ENCODE assay signal across 15 cellular contexts in the genomic region with DNA sequence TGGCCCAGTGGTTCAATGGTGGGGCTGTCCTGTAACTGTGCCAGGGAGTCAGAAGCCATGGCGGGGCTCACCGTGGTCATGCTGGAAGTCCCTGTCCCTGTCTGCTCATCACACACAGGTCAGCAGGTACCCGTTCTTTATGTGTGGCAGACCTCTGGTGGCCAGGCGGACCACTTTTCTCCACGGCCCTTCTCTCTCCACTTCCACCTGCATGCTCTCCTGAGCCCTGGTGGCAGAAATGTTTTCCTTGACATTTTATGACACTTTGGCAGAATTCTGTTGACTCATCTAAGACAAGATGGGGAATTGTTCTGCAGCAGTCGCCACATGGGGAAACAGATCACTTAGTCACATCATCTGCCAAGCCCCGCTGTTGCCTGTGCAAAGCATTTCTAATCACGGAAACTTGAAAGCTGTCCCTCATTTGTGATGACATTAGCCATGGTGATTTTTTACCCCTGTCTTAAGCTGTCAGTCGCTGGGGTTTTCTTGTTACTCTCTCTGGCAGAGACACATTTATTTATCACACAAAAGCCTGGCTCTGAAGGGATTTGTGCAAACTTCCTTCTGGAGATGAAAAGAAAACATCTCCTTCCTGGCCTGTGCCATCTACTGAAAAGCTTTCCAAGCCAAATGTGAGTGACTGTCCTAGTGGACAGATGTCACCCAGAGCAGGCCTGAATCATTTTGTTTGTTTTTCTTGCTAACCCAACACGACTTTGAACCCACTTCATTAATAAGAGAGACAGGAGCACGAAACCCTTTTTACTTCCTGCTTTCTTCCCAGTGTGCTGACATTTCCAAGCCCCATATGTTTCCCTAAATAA. TPM values are rescaled to one million over a fixed set of nuclear protein-coding genes. Genes with fewer than 3 reads are reported as not detected.
DNase-seq lines count a peak whose midpoint lies in the region; ATAC-seq and TF ChIP-seq lines count a peak whose summit lies in the region.
"Had no signal": no experiment of that assay in that cellular context is flagged by ENCODE, and none has a peak within 500 bp of the region (broad histone marks: within the 10 kb centered on the region; RNA-seq: fewer than 3 reads in every experiment).

No MANE protein-coding gene starts in this region.

- H3K4me3 ChIP-seq in NB4 (ENCODE audit: low read depth, low read length) = no peak overlapping the region
- H3K4me3 ChIP-seq in neural cell (ENCODE audit: low read length) = no peak overlapping the region
- H3K4me3 ChIP-seq: HAP-1, thyroid gland had no signal

- H3K36me3 Mint-ChIP-seq in effector memory CD8-positive, alpha-beta T cell (ENCODE audit: insufficient read depth) = peaks cover 3% of the 10 kb centered on the region
- H3K36me3 Mint-ChIP-seq in activated T-helper 2 cell treated with anti-CD3 and anti-CD28 coated beads, Interferon-gamma antibody, Interleukin-2, Interleukin-4, amounts not matched to agents 10 μg/mL and 5 μg/mL and 100 μg/mL, durations not matched to agents 14 hours and 24 hours and 36 hours (ENCODE audit: low read depth) = peaks cover 7% of the 10 kb centered on the region

- ATAC-seq in effector memory CD8-positive, alpha-beta T cell (replicated peaks) = no peak

- H3F3A ChIP-seq in neural cell (ENCODE audit: insufficient read depth, low read length, poor library complexity, severe bottlenecking) = no peaks in the 10 kb centered on the region

- H3K4me2 ChIP-seq in neural cell (ENCODE audit: low read length) = no peak overlapping the region

- H3K36me3 ChIP-seq in neural cell (ENCODE audit: insufficient read depth, low read length) = no peaks in the 10 kb centered on the region
- H3K36me3 ChIP-seq: HAP-1, thyroid gland had no signal

- no peak overlapping the region for H2AFZ ChIP-seq in neural cell (ENCODE audit: low read depth, low read length)
- H2AFZ ChIP-seq: parathyroid adenoma had no signal

- peak overlapping the region; percentile 43 for H3K27ac ChIP-seq in neural cell (ENCODE audit: low read length)
- H3K27ac ChIP-seq: parathyroid adenoma, RWPE1, thyroid gland had no signal

- TF ChIP-seq CTCF in NB4 (IDR thresholded peaks at IDR 0.05; ENCODE audit: low read depth, low read length) = no peak
- TF ChIP-seq CTCF in neural cell (IDR thresholded peaks at IDR 0.05; ENCODE audit: poor library complexity, severe bottlenecking) = peak; percentile 40

- no peak overlapping the region for H3K9ac ChIP-seq in neural cell (ENCODE audit: low read length)
- H3K9ac ChIP-seq: parathyroid adenoma had no signal

- no peaks in the 10 kb centered on the region for H3K9me2 ChIP-seq in neural cell (ENCODE audit: insufficient read depth, low read length)

- no peaks in the 10 kb centered on the region for H4K20me1 ChIP-seq in neural cell (ENCODE audit: insufficient read depth)

- H3K79me2 ChIP-seq in neural cell (replicated peaks; ENCODE audit: insufficient read depth, low read length) = no peaks in the 10 kb centered on the region
- H3K79me2 ChIP-seq: parathyroid adenoma had no signal

- no peaks in the 10 kb centered on the region for H3K9me3 ChIP-seq in neural cell (ENCODE audit: low read length)
- H3K9me3 ChIP-seq: HAP-1, thyroid gland had no signal

- no peak for TF ChIP-seq POLR2A in NB4 (IDR thresholded peaks at IDR 0.05; ENCODE audit: extremely low read depth, insufficient read length)

- H3K4me1 Mint-ChIP-seq in effector memory CD8-positive, alpha-beta T cell (ENCODE audit: low read depth in 2 of 2) = peaks cover 12 to 17% of the 10 kb centered on the region in 2 donors
- H3K4me1 Mint-ChIP-seq in activated T-helper 2 cell treated with anti-CD3 and anti-CD28 coated beads, Interferon-gamma antibody, Interleukin-2, Interleukin-4, amounts not matched to agents 10 μg/mL and 5 μg/mL and 100 μg/mL, durations not matched to agents 14 hours and 24 hours and 36 hours (ENCODE audit: low read depth) = peaks cover 11% of the 10 kb centered on the region

- H3K27ac Mint-ChIP-seq in effector memory CD8-positive, alpha-beta T cell = peak overlapping the region in 1 of 2 donors; percentile 64
- no peak overlapping the region for H3K27ac Mint-ChIP-seq in activated T-helper 2 cell treated with anti-CD3 and anti-CD28 coated beads, Interferon-gamma antibody, Interleukin-2, Interleukin-4, amounts not matched to agents 10 μg/mL and 5 μg/mL and 100 μg/mL, durations not matched to agents 14 hours and 24 hours and 36 hours
- H3K27ac Mint-ChIP-seq: activated CD4-positive, alpha-beta T cell treated with anti-CD3 and anti-CD28 coated beads, Interleukin-2, amount 10 ng/mL, durations not matched to agents 24 days and 14 days had no signal

- H3K4me3 Mint-ChIP-seq in effector memory CD8-positive, alpha-beta T cell = peak overlapping the region; percentile 51 to 58
- no peak overlapping the region for H3K4me3 Mint-ChIP-seq in activated T-helper 2 cell treated with anti-CD3 and anti-CD28 coated beads, Interferon-gamma antibody, Interleukin-2, Interleukin-4, amounts not matched to agents 10 μg/mL and 5 μg/mL and 100 μg/mL, durations not matched to agents 14 hours and 24 hours and 36 hours (ENCODE audit: low read depth)
- H3K4me3 Mint-ChIP-seq: activated CD4-positive, alpha-beta T cell treated with anti-CD3 and anti-CD28 coated beads, Interleukin-2, amount 10 ng/mL, durations not matched to agents 24 days and 14 days had no signal

- TF ChIP-seq RAD21 in neural cell (conservative IDR thresholded peaks at IDR 0.05) = no peak

- DNase-seq in DMS53 treated with DMSO at 0.1 percent for 48 hours (lab: John Stamatoyannopoulos, UW; ENCODE audit: unreplicated experiment) (peak; percentile 99), NB4 (ENCODE audit: low read depth) (peak; percentile 39), kidney glomerular epithelial cell (lab: John Stamatoyannopoulos, UW) (no peak), SKM-1 (lab: John Stamatoyannopoulos, UW; ENCODE audit: unreplicated experiment) (no peak), NCI-H1694 (lab: John Stamatoyannopoulos, UW) (no peak)
- no peak for DNase-seq in effector memory CD8-positive, alpha-beta T cell
- no peak for DNase-seq in activated T-helper 2 cell treated with anti-CD3 and anti-CD28 coated beads, Interferon-gamma antibody, Interleukin-2, Interleukin-4, amounts not matched to agents 10 μg/mL and 5 μg/mL and 100 μg/mL, durations not matched to agents 14 hours and 24 hours and 36 hours (ENCODE audit: low spot score)
- DNase-seq: activated CD4-positive, alpha-beta T cell treated with anti-CD3 and anti-CD28 coated beads, Interleukin-2, amount 10 ng/mL, durations not matched to agents 24 days and 14 days; effector memory CD4-positive, alpha-beta T cell; NCI-H1417; thyroid gland had no signal

- no peaks in the 10 kb centered on the region for H3K27me3 Mint-ChIP-seq in effector memory CD8-positive, alpha-beta T cell
- H3K27me3 Mint-ChIP-seq in activated T-helper 2 cell treated with anti-CD3 and anti-CD28 coated beads, Interferon-gamma antibody, Interleukin-2, Interleukin-4, amounts not matched to agents 10 μg/mL and 5 μg/mL and 100 μg/mL, durations not matched to agents 14 hours and 24 hours and 36 hours (ENCODE audit: low read depth) = no peaks in the 10 kb centered on the region

- peak; percentile 99 for TF ChIP-seq EP300 in neural cell (conservative IDR thresholded peaks at IDR 0.05; ENCODE audit: poor library complexity, severe bottlenecking)

- intact Hi-C loops in activated T-helper 2 cell treated with anti-CD3 and anti-CD28 coated beads, Interferon-gamma antibody, Interleukin-2, Interleukin-4, amounts not matched to agents 10 μg/mL and 5 μg/mL and 100 μg/mL, durations not matched to agents 14 hours and 24 hours and 36 hours (cut with micrococcal nuclease) = no loop called here

- H3K9me3 Mint-ChIP-seq in effector memory CD8-positive, alpha-beta T cell = peaks cover 2 to 8% of the 10 kb centered on the region in 2 donors
- peaks cover 30% of the 10 kb centered on the region for H3K9me3 Mint-ChIP-seq in activated T-helper 2 cell treated with anti-CD3 and anti-CD28 coated beads, Interferon-gamma antibody, Interleukin-2, Interleukin-4, amounts not matched to agents 10 μg/mL and 5 μg/mL and 100 μg/mL, durations not matched to agents 14 hours and 24 hours and 36 hours

- H3K27me3 ChIP-seq in neural cell (ENCODE audit: insufficient read depth, low read depth, low read length) = no peaks in the 10 kb centered on the region
- H3K27me3 ChIP-seq: thyroid gland had no signal

TF ChIP-seq in neural cell, 6 proteins besides CTCF, POLR2A, EP300 and RAD21 (continues in another document):
- TF ChIP-seq SMC3 (conservative IDR thresholded peaks at IDR 0.05; ENCODE audit: poor library complexity) = no peak
- no peak for TF ChIP-seq REST (IDR thresholded peaks at IDR 0.05; ENCODE audit: borderline replicate concordance)
- TF ChIP-seq EZH2 (IDR thresholded peaks at IDR 0.05; ENCODE audit: borderline replicate concordance, insufficient read depth, low read length, poor library complexity, severe bottlenecking) = no peak
- peak; percentile 51 for TF ChIP-seq MXI1 (conservative IDR thresholded peaks at IDR 0.05; ENCODE audit: poor library complexity, severe bottlenecking)
- peak; percentile 93 for TF ChIP-seq POLR2AphosphoS5 (IDR thresholded peaks at IDR 0.05)

RNA-seq across cellular contexts. Expression of gene STIM2, which starts 38.8 kb away (rescaled TPM):
- 16.9 and 25.3 TPM in 2 replicates for polyA plus RNA-seq in neural cell
- polyA minus RNA-seq in neural cell = 33.7 and 37.7 TPM in 2 replicates
- total RNA-seq in activated T-helper 2 cell treated with anti-CD3 and anti-CD28 coated beads, Interferon-gamma antibody, Interleukin-2, Interleukin-4, amounts not matched to agents 10 μg/mL and 5 μg/mL and 100 μg/mL, durations not matched to agents 14 hours and 24 hours and 36 hours = 35.5 and 37.1 TPM in 2 replicates

Comparison
In these comparisons a context has a peak if more than half of its experiments do, and no peak if none do; other contexts are left out.
1. DNase-seq: peak in DMS53 treated with DMSO at 0.1 percent for 48 hours (single experiment) and NB4 (single experiment); none in effector memory CD8-positive, alpha-beta T cell (0 of 3), kidney glomerular epithelial cell (single experiment), SKM-1 (single experiment), activated T-helper 2 cell treated with anti-CD3 and anti-CD28 coated beads, Interferon-gamma antibody, Interleukin-2, Interleukin-4, amounts not matched to agents 10 μg/mL and 5 μg/mL and 100 μg/mL, durations not matched to agents 14 hours and 24 hours and 36 hours (single experiment) and NCI-H1694 (single experiment).